Comparison of ENCODE assay signal across 27 cellular contexts in the genomic region with DNA sequence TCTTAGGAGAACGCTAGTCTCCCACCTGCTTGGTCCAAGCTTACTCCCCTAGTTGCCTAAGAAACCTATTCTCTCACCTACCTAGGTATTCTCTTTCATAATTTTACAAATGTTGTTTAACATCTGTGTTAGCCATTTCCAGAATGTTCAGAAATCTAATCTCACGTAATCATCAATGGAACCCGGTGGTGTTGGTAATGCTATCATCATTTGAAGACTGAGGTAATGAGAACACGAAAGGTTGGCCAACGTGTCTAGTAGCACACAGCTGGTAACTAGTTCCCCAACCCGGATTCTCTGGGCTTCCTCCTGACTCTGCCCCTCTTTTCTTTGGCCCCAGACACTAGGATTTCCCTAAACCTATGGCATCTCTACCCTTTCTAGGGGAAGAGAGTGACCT. TPM values are rescaled to one million over a fixed set of nuclear protein-coding genes. Genes with fewer than 3 reads are reported as not detected.
DNase-seq lines count a peak whose midpoint lies in the region; ATAC-seq, FAIRE-seq and TF ChIP-seq lines count a peak whose summit lies in the region.
"Had no signal": no experiment of that assay in that cellular context is flagged by ENCODE, and none has a peak within 500 bp of the region (broad histone marks: within the 10 kb centered on the region; RNA-seq: fewer than 3 reads in every experiment).

No MANE protein-coding gene starts in this region.

- no peak overlapping the region for H3K4me2 ChIP-seq in H1 (ENCODE audit: insufficient read depth in 1 of 2, low read depth in 2 of 2, low read length in 2 of 2)

- H3K9me3 ChIP-seq in heart left ventricle, result peaks cover 0 to 5% (median 0%) of the 10 kb centered on the region in 12 donors
- H3K9me3 ChIP-seq in H1 (ENCODE audit: insufficient read depth in 2 of 2, low read depth in 1 of 2, low read length in 1 of 2), result no peaks in the 10 kb centered on the region
- no peaks in the 10 kb centered on the region for H3K9me3 ChIP-seq in skeletal muscle tissue (ENCODE audit: control insufficient read depth in 3 of 3, low read length in 3 of 3)
- H3K9me3 ChIP-seq in transverse colon, result no peaks in the 10 kb centered on the region
- H3K9me3 ChIP-seq: HAP-1 had no signal

- POLR2A ChIA-PET in H1 (lab: Charles Lee; ENCODE audit: partially characterized antibody), result interaction anchor here (0.7 kb wide), 1 partner anchor 17 kb away, joined by 4 read pairs; no protein-coding TSS in a partner anchor

- TF ChIP-seq POLR2A in heart left ventricle (IDR thresholded peaks at IDR 0.05), result no peak
- TF ChIP-seq POLR2A in H1 (IDR thresholded peaks at IDR 0.05; ENCODE audit: control extremely low read depth in 1 of 2, low read depth in 2 of 2, low read length in 2 of 2), result no peak
- no peak for TF ChIP-seq POLR2A in transverse colon (IDR thresholded peaks at IDR 0.05)

- H3K27me3 ChIP-seq in heart left ventricle (no peaks in the 10 kb centered on the region), H1 (replicated peaks in 1 of 4; ENCODE audit: control insufficient read depth in 3 of 4, extremely low read depth in 1 of 4, insufficient read depth in 3 of 4, low read length in 3 of 4) (no peaks in the 10 kb centered on the region), skeletal muscle tissue (ENCODE audit: control insufficient read depth in 3 of 3, insufficient read depth in 3 of 3, low read length in 3 of 3) (no peaks in the 10 kb centered on the region), transverse colon (peaks cover 3% of the 10 kb centered on the region)
- H3K27me3 ChIP-seq: BLaER1 treated with 17β-estradiol and CSF1 and Interleukin-3, amounts not matched to agents 10 nM and 100 nM had no signal

- H4K91ac ChIP-seq in H1 (replicated peaks; ENCODE audit: insufficient read length, low read length), result no peak overlapping the region

- H3K23me2 ChIP-seq in H1 (ENCODE audit: low read depth, low read length), result no peaks in the 10 kb centered on the region

- H3K4me3 ChIP-seq in heart left ventricle (no peak overlapping the region), H1 (ENCODE audit: extremely low read depth in 1 of 4, insufficient read depth in 2 of 4, low read depth in 3 of 4, low read length in 4 of 4) (no peak overlapping the region), skeletal muscle tissue (ENCODE audit: low read length in 3 of 3) (no peak overlapping the region), transverse colon (no peak overlapping the region)
- H3K4me3 ChIP-seq: BLaER1 treated with 17β-estradiol and CSF1 and Interleukin-3, amounts not matched to agents 10 nM and 100 nM; HAP-1 had no signal

- DNase-seq in heart left ventricle (no peak), Right ventricle myocardium superior (no peak), H1 (ENCODE audit: low read depth in 1 of 2, low spot score in 2 of 2) (no peak), SW480 (ENCODE audit: low spot score) (no peak), transverse colon (no peak), AML-193 (lab: John Stamatoyannopoulos, UW) (no peak)
- DNase-seq: CD4-positive, alpha-beta memory T cell; COR-L47; DMS53; HFFc6; Karpas-422; NCI-H1092 treated with DMSO at 0.1 percent for 48 hours; NCI-H1436 treated with DMSO at 0.1 percent for 48 hours; NCI-H187 treated with DMSO at 0.1 percent for 48 hours; NCI-H524 treated with DMSO at 0.1 percent for 48 hours; NCI-H82; NK-92 treated with Interleukin-12 subunit alpha and Interleukin-12 subunit beta, amount 100 ng/mL, for 24 hours; PC-3; SHP77 had no signal

- no peak overlapping the region for H2AK5ac ChIP-seq in H1 (ENCODE audit: low read depth, low read length)

- CTCF ChIA-PET in H1 (lab: Charles Lee; ENCODE audit: partially characterized antibody), result interaction anchor here (0.7 to 1.5 kb wide), 7 partner anchors 8 to 59 kb away, joined by 3 to 5 read pairs (median 3); no protein-coding TSS in a partner anchor

- H4K20me1 ChIP-seq in H1 (replicated peaks in 1 of 2; ENCODE audit: control insufficient read depth in 1 of 2, insufficient read depth in 2 of 2, low read length in 2 of 2), result no peaks in the 10 kb centered on the region
- H4K20me1 ChIP-seq: BLaER1 treated with 17β-estradiol and CSF1 and Interleukin-3, amounts not matched to agents 10 nM and 100 nM had no signal

- no peaks in the 10 kb centered on the region for H3K36me3 ChIP-seq in heart left ventricle
- H3K36me3 ChIP-seq in H1 (ENCODE audit: control insufficient read depth in 2 of 4, insufficient read depth in 4 of 4, low read length in 3 of 4), result no peaks in the 10 kb centered on the region
- H3K36me3 ChIP-seq in skeletal muscle tissue (ENCODE audit: control insufficient read depth in 3 of 3, insufficient read depth in 3 of 3, low read length in 3 of 3), result no peaks in the 10 kb centered on the region
- no peaks in the 10 kb centered on the region for H3K36me3 ChIP-seq in transverse colon
- H3K36me3 ChIP-seq: BLaER1 treated with 17β-estradiol and CSF1 and Interleukin-3, amounts not matched to agents 10 nM and 100 nM; HAP-1 had no signal

- intact Hi-C loops in heart left ventricle (cut with DNase I), result loop anchor here in 3 of 10 donors (1.0 to 5.0 kb wide), 3 partner anchors 45 to 54 kb away; partner anchors contain the start of genes EMP1 (in 3 of the 3) and GSG1 (in 1 of the 3)
- intact Hi-C loops in Right ventricle myocardium superior (cut with DNase I), result loop anchor here (5.0 kb wide), 1 partner anchor 50 kb away; the partner anchor contains the start of gene GSG1
- intact Hi-C loops in transverse colon (cut with DNase I; ENCODE audit: low total_unique reads), result no loop called here

- no peak overlapping the region for H3K23ac ChIP-seq in H1 (ENCODE audit: insufficient read length)

- H2BK20ac ChIP-seq in H1 (ENCODE audit: low read length), result no peak overlapping the region

- H3K9ac ChIP-seq in H1 (replicated peaks in 1 of 4; ENCODE audit: extremely low read depth in 1 of 4, low read depth in 3 of 4, low read length in 3 of 4), result no peak overlapping the region
- no peak overlapping the region for H3K9ac ChIP-seq in skeletal muscle tissue (ENCODE audit: low read depth in 1 of 3, low read length in 3 of 3)
- H3K9ac ChIP-seq: BLaER1 treated with 17β-estradiol and CSF1 and Interleukin-3, amounts not matched to agents 10 nM and 100 nM had no signal

- H2BK12ac ChIP-seq in H1 (ENCODE audit: low read depth, low read length), result no peak overlapping the region

- no peak for TF ChIP-seq CTCF in heart left ventricle (IDR thresholded peaks at IDR 0.05)
- TF ChIP-seq CTCF in H1 (IDR thresholded peaks at IDR 0.05; ENCODE audit: control extremely low read depth in 1 of 3, insufficient read depth in 1 of 3, low read depth in 1 of 3, low read length in 3 of 3), result no peak
- TF ChIP-seq CTCF in transverse colon (IDR thresholded peaks at IDR 0.05), result no peak

- H3K4ac ChIP-seq in H1 (replicated peaks; ENCODE audit: insufficient read length, low read depth, low read length), result no peak overlapping the region

- no peak for ATAC-seq in heart left ventricle
- ATAC-seq in Right ventricle myocardium superior (ENCODE audit: poor library complexity), result no peak
- ATAC-seq: HepG2, PC-3 had no signal

- no peak for TF ChIP-seq RAD21 in H1 (IDR thresholded peaks at IDR 0.05 in 1 of 2, conservative IDR thresholded peaks at IDR 0.05 in 1 of 2; ENCODE audit: low read depth in 2 of 2, low read length in 2 of 2)

- H4K8ac ChIP-seq in H1 (ENCODE audit: extremely low read depth, insufficient read depth, low read length), result no peak overlapping the region

- H2BK120ac ChIP-seq in H1 (replicated peaks; ENCODE audit: low read depth, low read length), result no peak overlapping the region

- no peak overlapping the region for H4K5ac ChIP-seq in H1 (ENCODE audit: insufficient read length, low read depth, low read length)

- no peak overlapping the region for H3K18ac ChIP-seq in H1 (ENCODE audit: extremely low read depth, low read length)

- FAIRE-seq in G401.6 (lab: Jason Lieb, UNC), result peak; percentile 13
- no peak for FAIRE-seq in H1 (lab: Jason Lieb, UNC)
- FAIRE-seq: HepG2 had no signal

- TF ChIP-seq EP300 in H1 (IDR thresholded peaks at IDR 0.05; ENCODE audit: borderline replicate concordance in 1 of 2, low read depth in 2 of 2, low read length in 2 of 2) (no peak), transverse colon (IDR thresholded peaks at IDR 0.05; ENCODE audit: low read depth) (no peak)

- H3K56ac ChIP-seq in H1 (replicated peaks; ENCODE audit: insufficient read length, low read depth, low read length), result no peak overlapping the region

- H3K4me1 ChIP-seq in heart left ventricle (peaks cover 0 to 52% (median 8%) of the 10 kb centered on the region in 12 donors), H1 (replicated peaks in 1 of 4; ENCODE audit: control insufficient read depth in 3 of 4, insufficient read depth in 4 of 4, low read length in 3 of 4) (peaks cover 0 to 10% (median 0%) of the 10 kb centered on the region in 4 experiments; a peak in 2 of 7 replicates), skeletal muscle tissue (ENCODE audit: control insufficient read depth in 3 of 3, insufficient read depth in 3 of 3, low read length in 3 of 3) (peaks cover 0 to 21% (median 9%) of the 10 kb centered on the region in 3 donors), transverse colon (peaks cover 0 to 4% (median 0%) of the 10 kb centered on the region in 4 donors)
- H3K4me1 ChIP-seq: HAP-1 had no signal

- WGBS in heart left ventricle, 4 donors, result 73 to 87% (median 81%) methylated on average over 6 of the region's 6 CpGs
- 85% methylated on average over 6 of the region's 6 CpGs; no CpG with 5 or more reads in 1 of the 2 experiments for WGBS in H1 (ENCODE audit: extremely low coverage in 1 of 2, insufficient coverage in 1 of 2, insufficient read length in 1 of 2, insufficient replicate concordance in 2 of 2, low coverage in 1 of 2, low lambda C conversion rate in 2 of 2, missing lambda C conversion rate in 1 of 2), 2 experiments
- WGBS in transverse colon (ENCODE audit: low coverage in 1 of 2), 2 donors, result 90% methylated on average over 5 to 6 of the region's 6 CpGs

- H3K27ac ChIP-seq in heart left ventricle (peak overlapping the region in 7 of 12 donors; percentile 31 to 64 (median 43)), H1 (ENCODE audit: low read depth, low read length) (no peak overlapping the region), skeletal muscle tissue (ENCODE audit: low read depth, low read length) (peak overlapping the region; percentile 36), transverse colon (no peak overlapping the region)
- H3K27ac ChIP-seq: 22Rv1 had no signal

- H3K79me1 ChIP-seq in H1 (ENCODE audit: low read depth, low read length), result no peaks in the 10 kb centered on the region

- 0 out of 2 replicates have a peak overlapping the region, but pooled peaks have one; percentile 81 for H2AFZ ChIP-seq in H1 (ENCODE audit: low read length)

- no peaks in the 10 kb centered on the region for H3K79me2 ChIP-seq in H1 (ENCODE audit: control insufficient read depth in 1 of 2, insufficient read depth in 2 of 2, low read length in 2 of 2)

- H2BK15ac ChIP-seq in H1 (ENCODE audit: low read length), result no peak overlapping the region

- in situ Hi-C loops in transverse colon (cut with MboI; ENCODE audit: low pct_ligation_motif_present in 1 of 4, low pct_unique_long_range_greater_than_20kb in 1 of 4, low sequenced_read_pairs in 3 of 4), result no loop called here

- no peak overlapping the region for H3K14ac ChIP-seq in H1 (ENCODE audit: insufficient read length)

- no peak overlapping the region for H2BK5ac ChIP-seq in H1 (ENCODE audit: low read depth, low read length)

RNA-seq across cellular contexts. Expression of gene EMP1, which starts 43.8 kb away (rescaled TPM):
- 100 to 1,000 TPM in 6 of 9 donors, 10 to 100 TPM in 3; 67.9 to 281 (median 175) TPM for total RNA-seq in heart left ventricle
- polyA plus RNA-seq in heart left ventricle, result 10 to 100 TPM; 16.4 to 83.0 TPM
- total RNA-seq in Right ventricle myocardium superior, result 99.9 TPM
- total RNA-seq in H1 (2021; fragmentation: NEBNext Ultra II Directional; extraction: Animal tissue kit (Norgen Biotek cat#: 25700)), result 0.57 and 0.65 TPM in 2 replicates
- 0.17 and 0.53 TPM in 2 replicates for polyA plus RNA-seq in H1 (2011; rRNA removed)
- polyA plus RNA-seq in H1 (2011; cell fraction: cytosol; rRNA removed), result 0.21 TPM
- polyA plus RNA-seq in H1 (2011; cell fraction: nucleus; rRNA removed), result 0.94 TPM
- polyA plus RNA-seq in H1 (2012, experiment 1 of 2), result 0.25 to 0.76 TPM (median 0.59 TPM) in 4 replicates
- polyA plus RNA-seq in H1 (2012, experiment 2 of 2), result 0.03 TPM
- polyA plus RNA-seq in H1 (2013, experiment 1 of 2), result 0.24 TPM
- polyA plus RNA-seq in H1 (2013, experiment 2 of 2), result 0.46 TPM
- 1.3 and 1.4 TPM in 2 replicates for polyA minus RNA-seq in H1 (2011; rRNA and poly(A)+ RNA removed)
- polyA minus RNA-seq in H1 (2011; cell fraction: cytosol; rRNA and poly(A)+ RNA removed), result 3.7 TPM
- polyA minus RNA-seq in H1 (2011; cell fraction: nucleus; rRNA and poly(A)+ RNA removed), result 0.50 TPM
- total RNA-seq in skeletal muscle tissue, result 40.2 TPM
- total RNA-seq in transverse colon, result 100 to 1,000 TPM in 3 of 4 donors, 10 to 100 TPM in 1; 43.2 to 837 (median 738) TPM

RNA-seq across cellular contexts. Expression of gene GSG1, which starts 49.3 kb away (rescaled TPM):
- not detected for total RNA-seq in heart left ventricle
- not detected for polyA plus RNA-seq in heart left ventricle
- not detected for total RNA-seq in Right ventricle myocardium superior
- total RNA-seq in H1 (2021; fragmentation: NEBNext Ultra II Directional; extraction: Animal tissue kit (Norgen Biotek cat#: 25700)), result 0.89 and 1.3 TPM in 2 replicates
- 1.3 and 1.4 TPM in 2 replicates for polyA plus RNA-seq in H1 (2011; rRNA removed)
- polyA plus RNA-seq in H1 (2011; cell fraction: cytosol; rRNA removed), result 1.1 TPM
- 0.91 TPM for polyA plus RNA-seq in H1 (2011; cell fraction: nucleus; rRNA removed)
- 0.88 to 1.2 TPM (median 1.0 TPM) in 4 replicates for polyA plus RNA-seq in H1 (2012, experiment 1 of 2)
- 0.41 TPM for polyA plus RNA-seq in H1 (2012, experiment 2 of 2)
- polyA plus RNA-seq in H1 (2013, experiment 1 of 2), result 0.51 TPM
- polyA plus RNA-seq in H1 (2013, experiment 2 of 2), result 0.63 TPM
- polyA minus RNA-seq in H1 (2011; rRNA and poly(A)+ RNA removed), result 0.73 and 1.1 TPM in 2 replicates
- 0.95 TPM for polyA minus RNA-seq in H1 (2011; cell fraction: cytosol; rRNA and poly(A)+ RNA removed)
- 1.00 TPM for polyA minus RNA-seq in H1 (2011; cell fraction: nucleus; rRNA and poly(A)+ RNA removed)
- 6.8 TPM for total RNA-seq in skeletal muscle tissue
- not detected for total RNA-seq in transverse colon
- total RNA-seq: CD4-positive, alpha-beta memory T cell; Daoy; HepG2; HT1080 had no signal
- polyA plus RNA-seq: HepG2 had no signal

Comparison
In these comparisons a context has a peak if more than half of its experiments do, and no peak if none do; other contexts are left out.
1. H3K27ac ChIP-seq: peak in heart left ventricle (7 of 12) and skeletal muscle tissue (single experiment); none in H1 (single experiment) and transverse colon (0 of 4).
2. RNA of gene EMP1, which starts 43.8 kb away (total RNA-seq): 43.2 to 837 TPM in transverse colon, 67.9 to 281 TPM in heart left ventricle, 99.9 TPM in Right ventricle myocardium superior (single experiment) and 40.2 TPM in skeletal muscle tissue (single experiment); 0.57 to 0.65 TPM in H1; every median in the first group is over 10 times any median in the second.